Comparison of ENCODE assay signal across 20 cellular contexts in the genomic region with DNA sequence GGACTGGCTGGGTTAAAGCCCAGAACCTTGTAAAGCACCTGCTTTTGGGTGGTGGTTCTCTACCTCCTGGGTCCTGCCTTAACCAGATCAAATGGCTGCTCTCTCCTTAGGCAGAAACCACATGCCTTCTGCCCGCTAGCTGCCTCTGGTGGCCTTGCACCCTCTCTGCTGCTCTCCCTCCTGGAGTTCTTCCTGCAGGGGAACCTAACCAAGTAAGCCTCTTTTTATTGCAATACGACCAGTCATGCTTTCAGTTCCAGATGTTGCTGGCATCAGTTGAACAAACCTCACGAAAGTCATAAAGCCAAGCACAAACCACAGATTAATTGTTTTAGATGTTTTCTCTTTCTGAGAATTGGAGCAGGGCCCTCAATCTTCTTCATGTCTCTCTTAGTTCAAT.
DNase-seq lines count a peak whose midpoint lies in the region; ATAC-seq and TF ChIP-seq lines count a peak whose summit lies in the region.
"Had no signal": no experiment of that assay in that cellular context is flagged by ENCODE, and none has a peak within 500 bp of the region (broad histone marks: within the 10 kb centered on the region; RNA-seq: fewer than 3 reads in every experiment).

No MANE protein-coding gene starts in this region.

- H3K4me3 ChIP-seq in DND-41 (ENCODE audit: low read depth in 1 of 2, low read length in 2 of 2) (no peak overlapping the region), HFF-Myc (replicated peaks; ENCODE audit: low read depth, low read length) (no peak overlapping the region), PC-3 (ENCODE audit: low read length) (no peak overlapping the region), mucosa of descending colon (no peak overlapping the region), H7 (ENCODE audit: insufficient read depth, low read depth, low read length) (no peak overlapping the region)
- H3K4me3 ChIP-seq: colonic mucosa, smooth muscle cell had no signal

- DNase-seq in DND-41 (peak; percentile 73), HFF-Myc (ENCODE audit: extremely low read depth, low read depth) (peak; percentile 86), PC-3 (no peak), mucosa of descending colon (no peak), H7 (no peak), cardiac septum (ENCODE audit: low spot score) (no peak), NCI-H1092 treated with DMSO at 0.1 percent for 48 hours (lab: John Stamatoyannopoulos, UW) (no peak)
- DNase-seq: activated CD4-positive, alpha-beta T cell treated with anti-CD3 and anti-CD28 coated beads for 4 hours; activated CD8-positive, alpha-beta memory T cell treated with anti-CD3 and anti-CD28 coated beads, Interleukin-2, amount 10 ng/mL, durations not matched to agents 7 days and 5 days; activated naive CD8-positive, alpha-beta T cell treated with anti-CD3 and anti-CD28 coated beads, Interleukin-2, amount 10 ng/mL, durations not matched to agents 7 days and 5 days; Calu3; colonic mucosa; NCI-H1436; NCI-H2171; NCI-H524 treated with DMSO at 0.1 percent for 48 hours; SHP77; stimulated activated CD4-positive, alpha-beta T cell treated with anti-CD3 and anti-CD28 coated beads, Interleukin-4, amount 100 ng/mL, for 24 hours; stimulated activated naive CD8-positive, alpha-beta T cell treated with anti-CD3 and anti-CD28 coated beads, Interleukin-15, amount 100 ng/mL, for 72 hours had no signal

- no peaks in the 10 kb centered on the region for H3K9me3 ChIP-seq in DND-41 (ENCODE audit: insufficient read depth, low read length, severe bottlenecking)
- no peaks in the 10 kb centered on the region for H3K9me3 ChIP-seq in PC-3 (ENCODE audit: low read length)
- no peaks in the 10 kb centered on the region for H3K9me3 ChIP-seq in mucosa of descending colon
- H3K9me3 ChIP-seq: colonic mucosa had no signal

- intact Hi-C loops in PC-3 (cut with micrococcal nuclease), result loop anchor here (5.0 kb wide), 1 partner anchor 53 kb away; no protein-coding TSS in a partner anchor
- intact Hi-C loops in mucosa of descending colon (cut with DNase I, micrococcal nuclease), result no loop called here
- intact Hi-C loops in cardiac septum (cut with DNase I), result no loop called here

- H3K4me1 ChIP-seq in DND-41 (ENCODE audit: insufficient read depth, low read length), result peaks cover 13% of the 10 kb centered on the region
- H3K4me1 ChIP-seq in PC-3 (ENCODE audit: insufficient read depth, low read length), result peaks cover 24% of the 10 kb centered on the region
- no peaks in the 10 kb centered on the region for H3K4me1 ChIP-seq in mucosa of descending colon (ENCODE audit: low read depth)
- H3K4me1 ChIP-seq: colonic mucosa had no signal

- H3K4me2 ChIP-seq in DND-41 (ENCODE audit: insufficient read depth, low read length) (peak overlapping the region; percentile 27; the same call in 1 of the 2 replicates), PC-3 (ENCODE audit: low read length) (peak overlapping the region; percentile 21; the same call in 1 of the 2 replicates)
- H3K4me2 ChIP-seq: smooth muscle cell had no signal

- no peaks in the 10 kb centered on the region for H3F3A ChIP-seq in PC-3 (ENCODE audit: low read length, unreplicated experiment)

- H2AFZ ChIP-seq in DND-41 (ENCODE audit: low read depth, low read length) (no peak overlapping the region), PC-3 (ENCODE audit: low read length) (no peak overlapping the region)

- POLR2A ChIA-PET in PC-3 (lab: Charles Lee; ENCODE audit: unreplicated experiment), result no interaction called here

- BruUV-seq in PC-3 (replicated peaks; lab: Mats Ljungman, UMichigan), result no TSS peak

- no peaks in the 10 kb centered on the region for H3K9me2 ChIP-seq in PC-3 (replicated peaks; ENCODE audit: low read length)

- H3K36me3 ChIP-seq in DND-41 (ENCODE audit: insufficient read depth, low read length), result no peaks in the 10 kb centered on the region
- no peaks in the 10 kb centered on the region for H3K36me3 ChIP-seq in PC-3 (ENCODE audit: low read depth, low read length)
- no peaks in the 10 kb centered on the region for H3K36me3 ChIP-seq in mucosa of descending colon (ENCODE audit: low read depth)
- no peaks in the 10 kb centered on the region for H3K36me3 ChIP-seq in H7 (replicated peaks; ENCODE audit: control insufficient read depth, insufficient read depth, low read length)
- H3K36me3 ChIP-seq: colonic mucosa had no signal

- H3K79me2 ChIP-seq in DND-41 (ENCODE audit: insufficient read depth, low read length), result no peaks in the 10 kb centered on the region
- H3K79me2 ChIP-seq in PC-3 (ENCODE audit: low read length), result no peaks in the 10 kb centered on the region

- H3K27ac ChIP-seq in DND-41 (ENCODE audit: low read length), result no peak overlapping the region
- H3K27ac ChIP-seq in PC-3 (ENCODE audit: low read length), result no peak overlapping the region
- H3K27ac ChIP-seq: colonic mucosa had no signal

- H3K9ac ChIP-seq in DND-41 (ENCODE audit: low read depth, low read length) (no peak overlapping the region), PC-3 (ENCODE audit: low read length) (no peak overlapping the region)

- CTCF ChIA-PET in PC-3 (lab: Charles Lee), result interaction anchor here (0.6 kb wide), 1 partner anchor 98 kb away, joined by 4 read pairs; no protein-coding TSS in a partner anchor

- H3K27me3 ChIP-seq in DND-41 (ENCODE audit: insufficient read depth, low read length, poor library complexity), result no peaks in the 10 kb centered on the region
- H3K27me3 ChIP-seq in PC-3 (ENCODE audit: low read length), result no peaks in the 10 kb centered on the region
- no peaks in the 10 kb centered on the region for H3K27me3 ChIP-seq in H7 (ENCODE audit: control insufficient read depth, insufficient read depth, low read length)
- H3K27me3 ChIP-seq: colonic mucosa had no signal

- H4K20me1 ChIP-seq in DND-41 (ENCODE audit: insufficient read depth, low read length), result no peaks in the 10 kb centered on the region
- no peaks in the 10 kb centered on the region for H4K20me1 ChIP-seq in PC-3 (ENCODE audit: low read length)

- ATAC-seq in DND-41 (ENCODE audit: insufficient read depth, low read depth) (peak; percentile 96), PC-3 (peak; percentile 25), mucosa of descending colon (peak; percentile 28)
- ATAC-seq: activated CD8-positive, alpha-beta memory T cell treated with anti-CD3 and anti-CD28 coated beads, Interleukin-2, amount 10 ng/mL, durations not matched to agents 7 days and 5 days; activated T-helper 17 cell treated with anti-CD3 and anti-CD28 coated beads, Interleukin-2, amount 50 U/mL, for 72 hours; stimulated activated naive CD8-positive, alpha-beta T cell treated with anti-CD3 and anti-CD28 coated beads, Interleukin-15, amount 100 ng/mL, for 72 hours had no signal

- TF ChIP-seq CTCF in DND-41 (IDR thresholded peaks at IDR 0.05; ENCODE audit: borderline replicate concordance, extremely low read depth, low read length, poor library complexity, severe bottlenecking) (peak; percentile 58), HFF-Myc (IDR thresholded peaks at IDR 0.05; ENCODE audit: low read depth, low read length, missing control alignments) (peak; percentile 46), PC-3 (conservative IDR thresholded peaks at IDR 0.05; ENCODE audit: low read depth, low read length) (no peak), mucosa of descending colon (IDR thresholded peaks at IDR 0.05) (no peak)

Comparison
In these comparisons a context has a peak if more than half of its experiments do, and no peak if none do; other contexts are left out.
1. ATAC-seq: peak in every context shown above with its lines; median percentile 96 in DND-41; 28 in mucosa of descending colon; 25 in PC-3.
2. DNase-seq: peak in DND-41 (single experiment) and HFF-Myc (single experiment); none in PC-3 (single experiment), mucosa of descending colon (0 of 3), H7 (single experiment), cardiac septum (single experiment) and NCI-H1092 treated with DMSO at 0.1 percent for 48 hours (single experiment).
3. CTCF ChIP-seq: peak in DND-41 (single experiment) and HFF-Myc (single experiment); none in PC-3 (single experiment) and mucosa of descending colon (single experiment).